Comparison of ENCODE assay signal across 14 cellular contexts in genomic region chr4:168633071-168633470, GRCh38.
DNase-seq lines count a peak whose midpoint lies in the region; ATAC-seq and TF ChIP-seq lines count a peak whose summit lies in the region.
"Had no signal": no experiment of that assay in that cellular context is flagged by ENCODE, and none has a peak within 500 bp of the region (broad histone marks: within the 10 kb centered on the region; RNA-seq: fewer than 3 reads in every experiment).

No MANE protein-coding gene starts in this region.

- no peaks in the 10 kb centered on the region for H3K36me3 Mint-ChIP-seq in HFFc6 (ENCODE audit: low read depth)
- H3K36me3 Mint-ChIP-seq: activated naive CD4-positive, alpha-beta T cell treated with anti-CD3 and anti-CD28 coated beads, Interleukin-2, amount 10 ng/mL, durations not matched to agents 7 days and 5 days had no signal

- H3K9ac ChIP-seq in skeletal muscle tissue (ENCODE audit: low read depth in 1 of 3, low read length in 3 of 3): peak overlapping the region; percentile 81 to 87 (median 86)

- H3K36me3 ChIP-seq in ascending aorta: no peaks in the 10 kb centered on the region
- no peaks in the 10 kb centered on the region for H3K36me3 ChIP-seq in skeletal muscle tissue (ENCODE audit: control insufficient read depth in 3 of 3, insufficient read depth in 3 of 3, low read length in 3 of 3)
- H3K36me3 ChIP-seq in adrenal gland (replicated peaks in 1 of 2): no peaks in the 10 kb centered on the region
- H3K36me3 ChIP-seq: neutrophil had no signal

- no peak overlapping the region for H3K27ac Mint-ChIP-seq in HFFc6
- H3K27ac Mint-ChIP-seq: activated naive CD4-positive, alpha-beta T cell treated with anti-CD3 and anti-CD28 coated beads, Interleukin-2, amount 10 ng/mL, durations not matched to agents 7 days and 5 days had no signal

- peaks cover 3% of the 10 kb centered on the region; the same call in 1 of the 2 replicates for H3K27me3 Mint-ChIP-seq in HFFc6 (ENCODE audit: insufficient read depth)

- TF ChIP-seq POLR2A in erythroblast (IDR thresholded peaks at IDR 0.05; ENCODE audit: low read length) (no peak), adrenal gland (IDR thresholded peaks at IDR 0.05) (no peak)

- H3K4me3 Mint-ChIP-seq in HFFc6: peak overlapping the region; percentile 83; the same call in 1 of the 2 replicates
- H3K4me3 Mint-ChIP-seq: activated naive CD4-positive, alpha-beta T cell treated with anti-CD3 and anti-CD28 coated beads, Interleukin-2, amount 10 ng/mL, durations not matched to agents 7 days and 5 days had no signal

- H3K4me1 Mint-ChIP-seq in HFFc6 (ENCODE audit: low read depth): peaks cover 82% of the 10 kb centered on the region
- H3K4me1 Mint-ChIP-seq: activated naive CD4-positive, alpha-beta T cell treated with anti-CD3 and anti-CD28 coated beads, Interleukin-2, amount 10 ng/mL, durations not matched to agents 7 days and 5 days had no signal

- H3K9me3 Mint-ChIP-seq in HFFc6: no peaks in the 10 kb centered on the region
- H3K9me3 Mint-ChIP-seq: activated naive CD4-positive, alpha-beta T cell treated with anti-CD3 and anti-CD28 coated beads, Interleukin-2, amount 10 ng/mL, durations not matched to agents 7 days and 5 days had no signal

- H3K27ac ChIP-seq in ascending aorta (peak overlapping the region; percentile 70 to 81), skeletal muscle tissue (ENCODE audit: low read depth, low read length) (peak overlapping the region; percentile 89), adrenal gland (no peak overlapping the region)
- H3K27ac ChIP-seq: HL-60, neutrophil had no signal

- H3K4me3 ChIP-seq in ascending aorta: peak overlapping the region in 1 of 2 donors; percentile 69
- peak overlapping the region; percentile 81 to 92 (median 89) for H3K4me3 ChIP-seq in skeletal muscle tissue (ENCODE audit: low read length in 3 of 3)
- H3K4me3 ChIP-seq in adrenal gland: no peak overlapping the region

- H3K27me3 ChIP-seq in ascending aorta (no peaks in the 10 kb centered on the region), skeletal muscle tissue (ENCODE audit: control insufficient read depth in 3 of 3, insufficient read depth in 3 of 3, low read length in 3 of 3) (no peaks in the 10 kb centered on the region), adrenal gland (peaks cover 30% of the 10 kb centered on the region)

- DNase-seq in HFFc6: no peak
- no peak for DNase-seq in ascending aorta (ENCODE audit: low spot score in 2 of 2)
- DNase-seq in kidney glomerular epithelial cell (lab: John Stamatoyannopoulos, UW): peak; percentile 37
- DNase-seq in erythroblast (lab: John Stamatoyannopoulos, UW): no peak
- DNase-seq in adrenal gland: no peak
- DNase-seq in germinal center (ENCODE audit: low spot score): no peak
- DNase-seq: activated naive CD4-positive, alpha-beta T cell treated with anti-CD3 and anti-CD28 coated beads, Interleukin-2, amount 10 ng/mL, durations not matched to agents 7 days and 5 days; effector CD8-positive, alpha-beta T cell; NCI-H1092 treated with DMSO at 0.1 percent for 48 hours; substantia nigra had no signal

- WGBS in adrenal gland, 4 donors: 51 to 56% (median 54%) methylated on average over 4 of the region's 4 CpGs

- H3K4me1 ChIP-seq in ascending aorta (peaks cover 4 to 30% of the 10 kb centered on the region in 2 donors), skeletal muscle tissue (ENCODE audit: control insufficient read depth in 3 of 3, insufficient read depth in 3 of 3, low read length in 3 of 3) (peaks cover 30 to 49% (median 49%) of the 10 kb centered on the region in 3 donors), adrenal gland (replicated peaks in 1 of 2) (peaks cover 3 to 4% of the 10 kb centered on the region in 2 donors)

- ATAC-seq in HG02884 (IDR thresholded peaks at IDR 0.05; ENCODE audit: unreplicated experiment): no peak

- intact Hi-C loops in ascending aorta (cut with DNase I): loop anchor here (2.0 to 5.0 kb wide), 2 partner anchors 46 to 199 kb away; no protein-coding TSS in a partner anchor
- intact Hi-C loops in adrenal gland (cut with DNase I): no loop called here

- TF ChIP-seq CTCF in HFFc6 (IDR thresholded peaks at IDR 0.05) (no peak), ascending aorta (IDR thresholded peaks at IDR 0.05) (no peak), adrenal gland (IDR thresholded peaks at IDR 0.05) (no peak)

- H3K9me3 ChIP-seq in ascending aorta (no peaks in the 10 kb centered on the region), skeletal muscle tissue (ENCODE audit: control insufficient read depth in 3 of 3, low read length in 3 of 3) (no peaks in the 10 kb centered on the region), adrenal gland (replicated peaks in 1 of 3) (no peaks in the 10 kb centered on the region)
- H3K9me3 ChIP-seq: neutrophil had no signal

Comparison
In these comparisons a context has a peak if more than half of its experiments do, and no peak if none do; other contexts are left out.
1. H3K27ac ChIP-seq: peak in ascending aorta (2 of 2) and skeletal muscle tissue (single experiment); none in adrenal gland (0 of 5).
2. H3K4me3 ChIP-seq: peak in skeletal muscle tissue (3 of 3); none in adrenal gland (0 of 4).